Comparison of ENCODE assay signal across 9 cellular contexts in the genomic region with DNA sequence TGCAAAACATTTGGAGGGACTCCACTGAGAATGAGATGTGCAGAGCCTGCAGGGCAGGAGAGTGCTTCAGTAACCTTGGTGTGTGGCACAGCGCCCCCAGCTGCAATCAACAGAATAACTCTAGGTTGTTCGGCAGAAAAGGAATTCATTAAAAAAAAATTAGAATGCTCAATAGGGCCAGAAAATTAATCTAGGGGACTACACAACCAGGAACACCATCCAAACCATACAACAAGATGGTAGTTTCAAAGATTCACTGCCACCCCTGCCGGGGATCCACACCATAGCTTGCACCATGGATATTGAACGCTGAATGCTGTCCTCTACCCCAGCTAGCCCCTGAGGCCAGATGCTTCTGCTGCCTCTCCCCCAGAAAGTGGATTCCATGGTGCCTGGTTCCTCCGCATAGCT. TPM values are rescaled to one million over a fixed set of nuclear protein-coding genes. Genes with fewer than 3 reads are reported as not detected.
A peak's percentile ranks its signal among the peaks of the same experiment; 100 is the strongest.
DNase-seq lines count a peak whose midpoint lies in the region; ATAC-seq, FAIRE-seq and TF ChIP-seq lines count a peak whose summit lies in the region.
"Had no signal": no experiment of that assay in that cellular context is flagged by ENCODE, and none has a peak within 500 bp of the region (broad histone marks: within the 10 kb centered on the region; RNA-seq: fewer than 3 reads in every experiment).

No MANE protein-coding gene starts in this region.

- intact Hi-C loops in kidney (cut with DNase I) = no loop called here
- intact Hi-C loops in upper lobe of right lung (cut with DNase I) = no loop called here

- H3K9me3 ChIP-seq in kidney (ENCODE audit: control insufficient read depth in 1 of 2, low read length in 2 of 2) = no peaks in the 10 kb centered on the region
- no peaks in the 10 kb centered on the region for H3K9me3 ChIP-seq in upper lobe of right lung

- H3K36me3 ChIP-seq in kidney (ENCODE audit: control insufficient read depth in 1 of 2, insufficient read depth in 2 of 2, low read length in 2 of 2) (no peaks in the 10 kb centered on the region), upper lobe of right lung (peaks cover 5% of the 10 kb centered on the region)

- TF ChIP-seq CTCF in kidney (IDR thresholded peaks at IDR 0.05; ENCODE audit: borderline replicate concordance, extremely low read depth, insufficient read depth) (peak; percentile 62), upper lobe of right lung (IDR thresholded peaks at IDR 0.05) (peak; percentile 69)

- H3K9ac ChIP-seq in kidney (ENCODE audit: low read length in 2 of 2) = no peak overlapping the region

- no peak for FAIRE-seq in kidney (lab: Jason Lieb, UNC)
- FAIRE-seq: A204.1 had no signal

- no peak overlapping the region for H3K27ac Mint-ChIP-seq in activated naive CD8-positive, alpha-beta T cell treated with anti-CD3 and anti-CD28 coated beads, Interleukin-2, amount 50 U/mL, for 24 hours

- H3K4me1 ChIP-seq in kidney (ENCODE audit: control insufficient read depth in 1 of 2, insufficient read depth in 1 of 2, low read depth in 1 of 2, low read length in 2 of 2) (peaks cover 0 to 5% of the 10 kb centered on the region in 2 donors), upper lobe of right lung (no peaks in the 10 kb centered on the region)

- peaks cover 13% of the 10 kb centered on the region for H3K36me3 Mint-ChIP-seq in activated naive CD8-positive, alpha-beta T cell treated with anti-CD3 and anti-CD28 coated beads, Interleukin-2, amount 50 U/mL, for 24 hours (ENCODE audit: low read depth)

- no peak overlapping the region for H3K4me3 ChIP-seq in kidney (ENCODE audit: low read length in 2 of 2)
- H3K4me3 ChIP-seq in upper lobe of right lung = no peak overlapping the region

- peak; percentile 53 for ATAC-seq in GM21576 (IDR thresholded peaks at IDR 0.05; ENCODE audit: unreplicated experiment)
- ATAC-seq in activated naive CD8-positive, alpha-beta T cell treated with anti-CD3 and anti-CD28 coated beads, Interleukin-2, amount 50 U/mL, for 24 hours = no peak
- peak; percentile 72 for ATAC-seq in upper lobe of right lung

- no peak overlapping the region for H3K4me3 Mint-ChIP-seq in activated naive CD8-positive, alpha-beta T cell treated with anti-CD3 and anti-CD28 coated beads, Interleukin-2, amount 50 U/mL, for 24 hours

- no peaks in the 10 kb centered on the region for H3K9me3 Mint-ChIP-seq in activated naive CD8-positive, alpha-beta T cell treated with anti-CD3 and anti-CD28 coated beads, Interleukin-2, amount 50 U/mL, for 24 hours

- peaks cover 4% of the 10 kb centered on the region for H3K27me3 Mint-ChIP-seq in activated naive CD8-positive, alpha-beta T cell treated with anti-CD3 and anti-CD28 coated beads, Interleukin-2, amount 50 U/mL, for 24 hours

- peak; percentile 64 for DNase-seq in DMS 273 (lab: John Stamatoyannopoulos, UW; ENCODE audit: unreplicated experiment)
- DNase-seq in DMS 273 treated with DMSO at 0.1 percent for 48 hours (lab: John Stamatoyannopoulos, UW) = no peak
- peak; percentile 64 for DNase-seq in NCI-H146 (lab: John Stamatoyannopoulos, UW)
- peak; percentile 39 for DNase-seq in activated naive CD8-positive, alpha-beta T cell treated with anti-CD3 and anti-CD28 coated beads, Interleukin-2, amount 50 U/mL, for 24 hours
- DNase-seq in kidney = no peak
- peak; percentile 67 for DNase-seq in upper lobe of right lung
- DNase-seq in NCI-H187 (lab: John Stamatoyannopoulos, UW) = no peak

- no peaks in the 10 kb centered on the region for H3K27me3 ChIP-seq in upper lobe of right lung

- H3K27ac ChIP-seq in kidney (ENCODE audit: low read depth in 2 of 2, low read length in 2 of 2) (no peak overlapping the region), upper lobe of right lung (no peak overlapping the region)

- H3K4me1 Mint-ChIP-seq in activated naive CD8-positive, alpha-beta T cell treated with anti-CD3 and anti-CD28 coated beads, Interleukin-2, amount 50 U/mL, for 24 hours = peaks cover 7% of the 10 kb centered on the region

RNA-seq across cellular contexts. Expression of a gene that starts 50.1 kb away (rescaled TPM):
- total RNA-seq in kidney (14.1 TPM), upper lobe of right lung (10.7 TPM)
- polyA plus RNA-seq in kidney (ENCODE audit: insufficient read depth, low read depth, low replicate concordance) = 9.2 TPM

Comparison
In these comparisons a context has a peak if more than half of its experiments do, and no peak if none do; other contexts are left out.
1. DNase-seq: peak in DMS 273 (single experiment), NCI-H146 (single experiment), activated naive CD8-positive, alpha-beta T cell treated with anti-CD3 and anti-CD28 coated beads, Interleukin-2, amount 50 U/mL, for 24 hours (single experiment) and upper lobe of right lung (single experiment); none in DMS 273 treated with DMSO at 0.1 percent for 48 hours (single experiment), kidney (single experiment) and NCI-H187 (0 of 2).